In the genomic region with DNA sequence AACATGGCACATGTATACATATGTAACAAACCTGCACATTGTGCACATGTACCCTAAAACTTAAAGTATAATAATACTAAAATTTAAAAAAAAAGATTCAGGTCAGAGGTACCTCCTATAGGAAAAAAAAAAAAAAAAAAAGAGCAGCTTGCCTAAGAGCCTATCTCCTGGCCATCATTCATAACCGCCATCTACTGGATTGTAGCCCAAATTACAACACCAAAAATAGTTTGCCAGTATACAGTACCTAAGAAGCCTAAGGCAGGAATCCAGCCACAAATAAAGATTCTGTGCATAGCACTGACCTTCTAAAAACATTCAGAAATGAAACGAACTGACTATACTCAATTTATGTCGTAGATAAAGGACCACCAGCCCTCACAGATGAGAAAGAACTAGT, we compare ENCODE assay signal across 1 cellular context.
TF ChIP-seq lines count a peak whose summit lies in the region.

No MANE protein-coding gene starts in this region.

TF ChIP-seq in GM23338, 12 proteins besides CTCF, POLR2A, EP300 and RAD21 (continued from another document):
- TF ChIP-seq, protein P1, sequence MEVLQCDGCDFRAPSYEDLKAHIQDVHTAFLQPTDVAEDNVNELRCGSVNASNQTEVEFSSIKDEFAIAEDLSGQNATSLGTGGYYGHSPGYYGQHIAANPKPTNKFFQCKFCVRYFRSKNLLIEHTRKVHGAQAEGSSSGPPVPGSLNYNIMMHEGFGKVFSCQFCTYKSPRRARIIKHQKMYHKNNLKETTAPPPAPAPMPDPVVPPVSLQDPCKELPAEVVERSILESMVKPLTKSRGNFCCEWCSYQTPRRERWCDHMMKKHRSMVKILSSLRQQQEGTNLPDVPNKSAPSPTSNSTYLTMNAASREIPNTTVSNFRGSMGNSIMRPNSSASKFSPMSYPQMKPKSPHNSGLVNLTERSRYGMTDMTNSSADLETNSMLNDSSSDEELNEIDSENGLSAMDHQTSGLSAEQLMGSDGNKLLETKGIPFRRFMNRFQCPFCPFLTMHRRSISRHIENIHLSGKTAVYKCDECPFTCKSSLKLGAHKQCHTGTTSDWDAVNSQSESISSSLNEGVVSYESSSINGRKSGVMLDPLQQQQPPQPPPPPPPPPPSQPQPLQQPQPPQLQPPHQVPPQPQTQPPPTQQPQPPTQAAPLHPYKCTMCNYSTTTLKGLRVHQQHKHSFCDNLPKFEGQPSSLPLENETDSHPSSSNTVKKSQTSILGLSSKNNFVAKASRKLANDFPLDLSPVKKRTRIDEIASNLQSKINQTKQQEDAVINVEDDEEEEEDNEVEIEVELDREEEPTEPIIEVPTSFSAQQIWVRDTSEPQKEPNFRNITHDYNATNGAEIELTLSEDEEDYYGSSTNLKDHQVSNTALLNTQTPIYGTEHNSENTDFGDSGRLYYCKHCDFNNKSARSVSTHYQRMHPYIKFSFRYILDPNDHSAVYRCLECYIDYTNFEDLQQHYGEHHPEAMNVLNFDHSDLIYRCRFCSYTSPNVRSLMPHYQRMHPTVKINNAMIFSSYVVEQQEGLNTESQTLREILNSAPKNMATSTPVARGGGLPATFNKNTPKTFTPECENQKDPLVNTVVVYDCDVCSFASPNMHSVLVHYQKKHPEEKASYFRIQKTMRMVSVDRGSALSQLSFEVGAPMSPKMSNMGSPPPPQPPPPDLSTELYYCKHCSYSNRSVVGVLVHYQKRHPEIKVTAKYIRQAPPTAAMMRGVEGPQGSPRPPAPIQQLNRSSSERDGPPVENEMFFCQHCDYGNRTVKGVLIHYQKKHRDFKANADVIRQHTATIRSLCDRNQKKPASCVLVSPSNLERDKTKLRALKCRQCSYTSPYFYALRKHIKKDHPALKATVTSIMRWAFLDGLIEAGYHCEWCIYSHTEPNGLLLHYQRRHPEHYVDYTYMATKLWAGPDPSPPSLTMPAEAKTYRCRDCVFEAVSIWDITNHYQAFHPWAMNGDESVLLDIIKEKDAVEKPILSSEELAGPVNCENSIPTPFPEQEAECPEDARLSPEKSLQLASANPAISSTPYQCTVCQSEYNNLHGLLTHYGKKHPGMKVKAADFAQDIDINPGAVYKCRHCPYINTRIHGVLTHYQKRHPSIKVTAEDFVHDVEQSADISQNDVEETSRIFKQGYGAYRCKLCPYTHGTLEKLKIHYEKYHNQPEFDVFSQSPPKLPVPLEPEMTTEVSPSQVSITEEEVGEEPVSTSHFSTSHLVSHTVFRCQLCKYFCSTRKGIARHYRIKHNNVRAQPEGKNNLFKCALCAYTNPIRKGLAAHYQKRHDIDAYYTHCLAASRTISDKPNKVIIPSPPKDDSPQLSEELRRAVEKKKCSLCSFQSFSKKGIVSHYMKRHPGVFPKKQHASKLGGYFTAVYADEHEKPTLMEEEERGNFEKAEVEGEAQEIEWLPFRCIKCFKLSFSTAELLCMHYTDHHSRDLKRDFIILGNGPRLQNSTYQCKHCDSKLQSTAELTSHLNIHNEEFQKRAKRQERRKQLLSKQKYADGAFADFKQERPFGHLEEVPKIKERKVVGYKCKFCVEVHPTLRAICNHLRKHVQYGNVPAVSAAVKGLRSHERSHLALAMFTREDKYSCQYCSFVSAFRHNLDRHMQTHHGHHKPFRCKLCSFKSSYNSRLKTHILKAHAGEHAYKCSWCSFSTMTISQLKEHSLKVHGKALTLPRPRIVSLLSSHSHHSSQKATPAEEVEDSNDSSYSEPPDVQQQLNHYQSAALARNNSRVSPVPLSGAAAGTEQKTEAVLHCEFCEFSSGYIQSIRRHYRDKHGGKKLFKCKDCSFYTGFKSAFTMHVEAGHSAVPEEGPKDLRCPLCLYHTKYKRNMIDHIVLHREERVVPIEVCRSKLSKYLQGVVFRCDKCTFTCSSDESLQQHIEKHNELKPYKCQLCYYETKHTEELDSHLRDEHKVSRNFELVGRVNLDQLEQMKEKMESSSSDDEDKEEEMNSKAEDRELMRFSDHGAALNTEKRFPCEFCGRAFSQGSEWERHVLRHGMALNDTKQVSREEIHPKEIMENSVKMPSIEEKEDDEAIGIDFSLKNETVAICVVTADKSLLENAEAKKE (CRISPR knock-in tag; IDR thresholded peaks at IDR 0.05), result no peak
- no peak for TF ChIP-seq JUNB (IDR thresholded peaks at IDR 0.05; ENCODE audit: unreplicated experiment)
- no peak for TF ChIP-seq POLR2AphosphoS5 (IDR thresholded peaks at IDR 0.05; ENCODE audit: low read depth)
- TF ChIP-seq CREB1 (CRISPR knock-in tag; IDR thresholded peaks at IDR 0.05; ENCODE audit: low read depth), result no peak
- no peak for TF ChIP-seq NANOG (IDR thresholded peaks at IDR 0.05; ENCODE audit: borderline replicate concordance)
- TF ChIP-seq EZH2 (IDR thresholded peaks at IDR 0.05; ENCODE audit: low read depth, unreplicated experiment), result no peak
